Comparison of ENCODE assay signal across 36 cellular contexts in the genomic region with DNA sequence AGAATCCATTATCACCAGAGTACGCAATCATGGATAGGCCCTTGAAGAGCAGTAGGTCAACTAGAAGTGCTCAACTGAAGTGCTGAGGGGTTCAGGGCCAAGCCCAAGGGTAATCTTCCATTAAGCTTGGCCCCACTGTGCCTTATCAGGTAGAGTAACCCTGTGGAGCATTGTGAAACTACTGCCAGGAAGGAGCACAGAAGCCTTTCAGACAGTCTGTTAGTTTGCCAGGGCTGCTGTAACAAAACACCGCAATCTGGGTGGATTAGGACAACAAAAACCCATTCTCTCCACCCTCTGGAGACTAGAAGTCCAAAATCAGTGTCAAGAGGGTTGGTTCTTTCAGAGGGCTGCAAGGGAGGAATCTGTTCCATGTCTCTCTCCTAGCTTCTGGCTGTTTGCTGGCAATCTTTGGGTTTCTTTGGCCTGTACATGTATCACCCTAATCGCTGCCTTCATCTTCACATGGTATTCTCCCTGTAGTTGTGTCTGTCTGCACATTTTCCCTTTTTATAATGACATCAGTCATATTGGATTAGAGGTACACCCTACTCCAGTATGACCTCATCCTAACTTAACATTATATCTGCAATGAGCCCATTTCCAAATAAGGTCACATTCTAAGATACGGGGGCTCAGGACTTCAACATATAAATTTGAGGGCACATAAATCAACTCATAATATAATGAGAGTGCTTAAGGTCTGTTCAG. TPM values are rescaled to one million over a fixed set of nuclear protein-coding genes. Genes with fewer than 3 reads are reported as not detected.
"Had no signal": no experiment of that assay in that cellular context is flagged by ENCODE, and none has a peak within 500 bp of the region (broad histone marks: within the 10 kb centered on the region; RNA-seq: fewer than 3 reads in every experiment).

No MANE protein-coding gene starts in this region.

- H3K27me3 ChIP-seq: ascending aorta, cardiac muscle cell, MG63 had no signal

- DNase-seq: activated CD4-positive, alpha-beta memory T cell treated with anti-CD3 and anti-CD28 coated beads, Interleukin-2, amount 10 ng/mL, durations not matched to agents 7 days and 5 days; activated CD4-positive, alpha-beta T cell treated with anti-CD3 and anti-CD28 coated beads for 1 hour; activated CD4-positive, alpha-beta T cell treated with anti-CD3 and anti-CD28 coated beads for 48 hours; activated CD4-positive, CD25-positive, alpha-beta regulatory T cell; activated effector memory CD4-positive, alpha-beta T cell treated with anti-CD3 and anti-CD28 coated beads, Interleukin-2, amount 50 U/mL, for 16 hours; activated naive CD4-positive, alpha-beta T cell; activated naive CD4-positive, alpha-beta T cell treated with anti-CD3 and anti-CD28 coated beads, Interleukin-2, amount 50 U/mL, for 16 hours; activated naive CD8-positive, alpha-beta T cell treated with anti-CD3 and anti-CD28 coated beads for 36 hours; activated T-cell treated with anti-CD3 and anti-CD28 coated beads, Interleukin-2, amount 50 U/mL, for 1 hour; activated T-cell treated with anti-CD3 and anti-CD28 coated beads, Interleukin-2, amount 50 U/mL, for 72 hours; amygdala; Kasumi-1; KG1; MG63; NCI-H1048; NCI-H1105 treated with DMSO at 0.1 percent for 48 hours; NCI-H1436; NCI-H1694; NCI-H1930; NCI-H2081 treated with DMSO at 0.1 percent for 48 hours; NCI-H2171; NCI-H510A; NCI-H526; NCI-H748 treated with DMSO at 0.1 percent for 48 hours; NK-92 treated with Interleukin-12 subunit alpha and Interleukin-12 subunit beta, amount 100 ng/mL, for 24 hours; PC-3; Right ventricle myocardium superior; T1000; WERI-Rb-1 had no signal

- ATAC-seq: activated T-cell treated with anti-CD3 and anti-CD28 coated beads, Interleukin-2, amount 50 U/mL, for 72 hours; activated T-helper 17 cell treated with anti-CD3 and anti-CD28 coated beads, Interleukin-2, amount 50 U/mL, for 72 hours; PC-3 had no signal

- H3K4me1 ChIP-seq: ascending aorta had no signal

- H3K36me3 ChIP-seq: ascending aorta, cardiac muscle cell, WERI-Rb-1 had no signal

- H3K9me3 ChIP-seq: ascending aorta had no signal

- H3K4me3 ChIP-seq: ascending aorta, cardiac muscle cell, MG63 had no signal

- H3K27ac ChIP-seq: ascending aorta, cardiac muscle cell, RWPE1, WERI-Rb-1 had no signal

RNA-seq across cellular contexts. Expression of a gene that starts 21.2 kb away (rescaled TPM):
- total RNA-seq: activated CD4-positive, alpha-beta memory T cell treated with anti-CD3 and anti-CD28 coated beads, Interleukin-2, amount 10 ng/mL, durations not matched to agents 7 days and 5 days; activated CD8-positive, alpha-beta memory T cell treated with anti-CD3 and anti-CD28 coated beads for 36 hours; activated naive CD8-positive, alpha-beta T cell treated with anti-CD3 and anti-CD28 coated beads for 36 hours; activated T-cell treated with anti-CD3 and anti-CD28 coated beads, Interleukin-2, amount 50 U/mL, for 72 hours; activated T-helper 17 cell treated with anti-CD3 and anti-CD28 coated beads, Interleukin-2, amount 50 U/mL, for 72 hours; cardiac muscle cell; PC-3; T-helper 1 cell treated with Interleukin-12 subunit alpha and Interleukin-12 subunit beta and Interleukin-4 antibody, amounts not matched to agents 30 ng/mL and 1 ng/mL, for 36 hours; T-helper 2 cell treated with Interferon-gamma antibody and Interleukin-4, amounts not matched to agents 100 ng/mL and 5 ng/mL, for 36 hours had no signal
- polyA plus RNA-seq: cardiac muscle cell had no signal
